ENCODE assay signal across 8 cellular contexts in the genomic region with DNA sequence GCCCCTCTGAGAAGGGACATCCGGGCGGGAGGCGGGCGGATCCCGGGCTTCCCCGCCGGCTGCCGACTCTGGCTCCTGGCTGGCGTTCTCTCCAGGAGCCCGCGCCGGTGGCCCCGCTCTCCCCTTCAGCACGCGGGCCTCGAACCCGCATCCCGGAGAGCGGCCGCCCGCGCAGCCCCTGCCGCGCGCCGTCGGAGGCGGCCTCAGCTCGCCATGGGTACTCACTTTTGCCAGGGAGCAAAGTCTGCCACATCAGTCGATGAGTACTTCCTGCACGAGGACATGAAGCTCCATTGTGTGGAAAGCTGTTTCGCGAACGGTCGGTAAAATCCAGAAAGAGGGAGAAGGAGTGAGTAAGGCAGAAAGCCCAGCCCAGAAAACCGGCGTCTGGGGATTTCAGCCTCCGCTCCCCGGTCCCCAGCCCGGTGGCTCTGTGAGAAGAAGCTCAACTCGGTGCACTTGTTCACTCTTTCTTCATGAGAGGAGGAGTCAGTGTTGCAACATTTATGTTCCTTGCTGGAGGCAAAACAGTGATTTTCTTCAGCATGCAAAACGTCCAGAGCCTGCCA. TPM values are rescaled to one million over a fixed set of nuclear protein-coding genes. Genes with fewer than 3 reads are reported as not detected.
DNase-seq lines count a peak whose midpoint lies in the region; ATAC-seq lines count a peak whose summit lies in the region.

A gene (minus strand): TSS at position 445 of the 569 bp plus-strand sequence. CDS start 140,867 bp downstream, outside the sequence.

- no peak within 1 kb of the TSS for H3K27ac ChIP-seq in rectal smooth muscle tissue (ENCODE audit: low read depth, low read length)

- DNase-seq in 8988T (peak; percentile 21), left ventricle myocardium superior (peak; percentile 36), activated gamma-delta T cell treated with Interleukin-2 at 50 U/mL for 16 hours (no peak)
- DNase-seq in activated T-helper 1 cell treated with anti-CD3 and anti-CD28 coated beads, Interleukin-12 subunit alpha, Interleukin-12 subunit beta, Interleukin-2, Interleukin-4 antibody, amounts not matched to agents 30 ng/mL and 10 ng/mL and 1 ng/mL, durations not matched to agents 14 hours and 24 hours and 36 hours (ENCODE audit: low spot score): no peak

- H3K36me3 Mint-ChIP-seq in activated T-helper 1 cell treated with anti-CD3 and anti-CD28 coated beads, Interleukin-12 subunit alpha, Interleukin-12 subunit beta, Interleukin-2, Interleukin-4 antibody, amounts not matched to agents 30 ng/mL and 10 ng/mL and 1 ng/mL, durations not matched to agents 14 hours and 24 hours and 36 hours (ENCODE audit: low read depth): no peaks in the 10 kb centered on the region

- H3K4me3 ChIP-seq in rectal smooth muscle tissue (ENCODE audit: low read length): peak within 1 kb of the TSS; percentile 66

- no peaks in the 10 kb centered on the region for H3K36me3 ChIP-seq in rectal smooth muscle tissue (ENCODE audit: control insufficient read depth, insufficient read depth, low read length)

- no peak within 1 kb of the TSS for H3K27ac Mint-ChIP-seq in activated T-helper 1 cell treated with anti-CD3 and anti-CD28 coated beads, Interleukin-12 subunit alpha, Interleukin-12 subunit beta, Interleukin-2, Interleukin-4 antibody, amounts not matched to agents 30 ng/mL and 10 ng/mL and 1 ng/mL, durations not matched to agents 14 hours and 24 hours and 36 hours

- ATAC-seq in GM18868 (IDR thresholded peaks at IDR 0.05; ENCODE audit: unreplicated experiment): peak; percentile 22
- ATAC-seq in HG03558 (IDR thresholded peaks at IDR 0.05; ENCODE audit: extremely low read depth, unreplicated experiment): peak; percentile 9
- ATAC-seq in left ventricle myocardium superior: peak; percentile 67
- ATAC-seq in GM21825 (IDR thresholded peaks at IDR 0.05; ENCODE audit: unreplicated experiment): no peak

- H3K4me1 ChIP-seq in rectal smooth muscle tissue (ENCODE audit: control insufficient read depth, insufficient read depth, low read length): peaks cover 3% of the 10 kb centered on the region

- H3K9me3 Mint-ChIP-seq in activated T-helper 1 cell treated with anti-CD3 and anti-CD28 coated beads, Interleukin-12 subunit alpha, Interleukin-12 subunit beta, Interleukin-2, Interleukin-4 antibody, amounts not matched to agents 30 ng/mL and 10 ng/mL and 1 ng/mL, durations not matched to agents 14 hours and 24 hours and 36 hours: no peaks in the 10 kb centered on the region

- H3K4me1 Mint-ChIP-seq in activated T-helper 1 cell treated with anti-CD3 and anti-CD28 coated beads, Interleukin-12 subunit alpha, Interleukin-12 subunit beta, Interleukin-2, Interleukin-4 antibody, amounts not matched to agents 30 ng/mL and 10 ng/mL and 1 ng/mL, durations not matched to agents 14 hours and 24 hours and 36 hours (ENCODE audit: low read depth): peaks cover 5% of the 10 kb centered on the region

- H3K27me3 ChIP-seq in rectal smooth muscle tissue (ENCODE audit: control insufficient read depth, insufficient read depth, low read length): peaks cover 4% of the 10 kb centered on the region

- no peak within 1 kb of the TSS for H3K9ac ChIP-seq in rectal smooth muscle tissue (ENCODE audit: low read length)

- peak within 1 kb of the TSS; percentile 49 for H3K4me3 Mint-ChIP-seq in activated T-helper 1 cell treated with anti-CD3 and anti-CD28 coated beads, Interleukin-12 subunit alpha, Interleukin-12 subunit beta, Interleukin-2, Interleukin-4 antibody, amounts not matched to agents 30 ng/mL and 10 ng/mL and 1 ng/mL, durations not matched to agents 14 hours and 24 hours and 36 hours

- intact Hi-C loops in activated T-helper 1 cell treated with anti-CD3 and anti-CD28 coated beads, Interleukin-12 subunit alpha, Interleukin-12 subunit beta, Interleukin-2, Interleukin-4 antibody, amounts not matched to agents 30 ng/mL and 10 ng/mL and 1 ng/mL, durations not matched to agents 14 hours and 24 hours and 36 hours (cut with micrococcal nuclease): no loop called here
- intact Hi-C loops in left ventricle myocardium superior (cut with micrococcal nuclease): no loop called here

- H3K27me3 Mint-ChIP-seq in activated T-helper 1 cell treated with anti-CD3 and anti-CD28 coated beads, Interleukin-12 subunit alpha, Interleukin-12 subunit beta, Interleukin-2, Interleukin-4 antibody, amounts not matched to agents 30 ng/mL and 10 ng/mL and 1 ng/mL, durations not matched to agents 14 hours and 24 hours and 36 hours (ENCODE audit: insufficient read depth): peaks cover 38% of the 10 kb centered on the region

RNA-seq across cellular contexts. Expression of the gene that starts here (rescaled TPM):
- total RNA-seq in activated T-helper 1 cell treated with anti-CD3 and anti-CD28 coated beads, Interleukin-12 subunit alpha, Interleukin-12 subunit beta, Interleukin-2, Interleukin-4 antibody, amounts not matched to agents 30 ng/mL and 10 ng/mL and 1 ng/mL, durations not matched to agents 14 hours and 24 hours and 36 hours: not detected in 2 replicates
- total RNA-seq in left ventricle myocardium superior: 0.40 TPM

Comparison
In these comparisons a context has a peak if more than half of its experiments do, and no peak if none do; other contexts are left out.
1. Peak in DNase-seq and ATAC-seq in left ventricle myocardium superior; RNA of the gene not detected or under 1 TPM.